10 cellular contexts compared by ENCODE assay signal in genomic region chr11:80593981-80594380, GRCh38.
DNase-seq lines count a peak whose midpoint lies in the region; ATAC-seq, FAIRE-seq and TF ChIP-seq lines count a peak whose summit lies in the region.
"Had no signal": no experiment of that assay in that cellular context is flagged by ENCODE, and none has a peak within 500 bp of the region (broad histone marks: within the 10 kb centered on the region; RNA-seq: fewer than 3 reads in every experiment).

No MANE protein-coding gene starts in this region.

- no peak overlapping the region for H3K4me3 ChIP-seq in foreskin fibroblast (ENCODE audit: low read depth in 1 of 2, low read length in 2 of 2)
- H3K4me3 ChIP-seq: left ventricle myocardium inferior had no signal

- ATAC-seq in HG02938 (IDR thresholded peaks at IDR 0.05; ENCODE audit: unreplicated experiment) = no peak

- FAIRE-seq in GM12891 (lab: Jason Lieb, UNC) = no peak

- DNase-seq in DMS53 (lab: John Stamatoyannopoulos, UW) (peak; percentile 93), NOMO-1 treated with dmso at 0.1 percent for 144 hours (lab: John Stamatoyannopoulos, UW; ENCODE audit: unreplicated experiment) (peak; percentile 35), dermis microvascular lymphatic vessel endothelial cell (ENCODE audit: low read depth in 2 of 2) (peak; percentile 67 to 88), mucosa of gallbladder (ENCODE audit: low spot score) (peak; percentile 51), GM12891 (ENCODE audit: insufficient read length, low spot score) (no peak), NAMALWA (ENCODE audit: low spot score) (no peak), foreskin fibroblast (no peak)
- DNase-seq: KG1, left ventricle myocardium inferior had no signal

- TF ChIP-seq CTCF in foreskin fibroblast (IDR thresholded peaks at IDR 0.05; ENCODE audit: low read depth, low read length) = no peak

- no peak for TF ChIP-seq POLR2A in GM12891 (IDR thresholded peaks at IDR 0.05; ENCODE audit: low read depth, low read length)

TF ChIP-seq in GM12891, 5 proteins besides CTCF, POLR2A, EP300 and RAD21:
- no peak for TF ChIP-seq POU2F2 (IDR thresholded peaks at IDR 0.05; ENCODE audit: low read depth, low read length)
- no peak for TF ChIP-seq PAX5 (IDR thresholded peaks at IDR 0.05; ENCODE audit: insufficient read depth, low read length, severe bottlenecking)
- no peak for TF ChIP-seq SPI1 (IDR thresholded peaks at IDR 0.05; ENCODE audit: low read depth, low read length)
- no peak for TF ChIP-seq TAF1 (IDR thresholded peaks at IDR 0.05; ENCODE audit: low read depth, low read length)
- TF ChIP-seq POLR2AphosphoS5 (IDR thresholded peaks at IDR 0.05; ENCODE audit: low read depth, low read length) = no peak
TF ChIP-seq in GM12891: peak in this region for 0.

Comparison
In these comparisons a context has a peak if more than half of its experiments do, and no peak if none do; other contexts are left out.
1. DNase-seq: peak in DMS53 (single experiment), NOMO-1 treated with dmso at 0.1 percent for 144 hours (single experiment), dermis microvascular lymphatic vessel endothelial cell (2 of 2) and mucosa of gallbladder (single experiment); none in GM12891 (single experiment), NAMALWA (single experiment) and foreskin fibroblast (0 of 2).